35 cellular contexts compared by ENCODE assay signal in the genomic region with DNA sequence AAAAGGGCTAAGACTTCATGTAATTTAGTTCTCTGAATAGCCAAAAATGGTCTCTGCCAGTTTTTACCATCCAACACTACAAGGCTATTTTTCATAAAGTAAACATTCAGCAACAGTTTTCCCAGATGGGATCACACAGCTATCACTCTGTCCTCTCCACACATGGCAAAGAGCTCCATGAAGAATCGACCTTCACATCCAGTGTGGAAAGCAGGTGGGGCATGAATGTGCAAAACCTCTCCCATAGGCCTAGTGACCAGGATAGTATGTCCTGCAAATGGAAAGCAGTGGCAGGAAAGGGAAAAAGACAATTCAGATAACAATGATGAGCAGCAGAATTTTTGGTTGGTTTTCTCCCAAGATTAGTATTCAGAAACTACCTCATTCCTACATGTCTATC.
"Had no signal": no experiment of that assay in that cellular context is flagged by ENCODE, and none has a peak within 500 bp of the region (broad histone marks: within the 10 kb centered on the region; RNA-seq: fewer than 3 reads in every experiment).

No MANE protein-coding gene starts in this region.

- H3K9me3 ChIP-seq: adrenal gland, body of pancreas, breast epithelium had no signal

- H3K4me1 ChIP-seq: adrenal gland, body of pancreas, breast epithelium had no signal

- H3K4me3 ChIP-seq: adrenal gland, body of pancreas, breast epithelium, cardiac muscle cell had no signal

- H3K27ac ChIP-seq: adrenal gland, body of pancreas, brain microvascular endothelial cell, breast epithelium, cardiac muscle cell, VCaP had no signal

- FAIRE-seq: TTC549 had no signal

- DNase-seq: activated B cell treated with CpG ODN at 0.5 μM for 24 hours; activated CD4-positive, alpha-beta memory T cell treated with anti-CD3 and anti-CD28 coated beads for 36 hours; activated CD4-positive, alpha-beta T cell treated with anti-CD3 and anti-CD28 coated beads for 4 hours; activated CD4-positive, alpha-beta T cell treated with anti-CD3 and anti-CD28 coated beads, Interleukin-2, amount 10 ng/mL, durations not matched to agents 24 days and 14 days; activated CD4-positive, alpha-beta T cell treated with anti-CD3 and anti-CD28 coated beads, Interleukin-2, amount 50 U/mL, for 1 hour; activated CD4-positive, alpha-beta T cell treated with anti-CD3 and anti-CD28 coated beads, Interleukin-2, amount 50 U/mL, for 4 hours; activated CD4-positive, CD25-positive, alpha-beta regulatory T cell treated with anti-CD3 and anti-CD28 coated beads, Interleukin-2, amount 50 U/mL, for 72 hours; activated CD8-positive, alpha-beta memory T cell treated with anti-CD3 and anti-CD28 coated beads, Interleukin-2, amount 50 U/mL, for 4 hours; activated CD8-positive, alpha-beta T cell treated with anti-CD3 and anti-CD28 coated beads for 36 hours; activated effector memory CD4-positive, alpha-beta T cell treated with anti-CD3 and anti-CD28 coated beads, Interleukin-2, amount 50 U/mL, for 16 hours; activated gamma-delta T cell treated with Interleukin-2 at 50 U/mL for 16 hours; activated naive CD4-positive, alpha-beta T cell; activated naive CD4-positive, alpha-beta T cell treated with anti-CD3 and anti-CD28 coated beads for 36 hours; activated naive CD4-positive, alpha-beta T cell treated with anti-CD3 and anti-CD28 coated beads, Interleukin-2, amount 50 U/mL, for 16 hours; activated naive CD8-positive, alpha-beta T cell treated with anti-CD3 and anti-CD28 coated beads for 36 hours; activated T-cell treated with anti-CD3 and anti-CD28 coated beads for 4 hours; activated T-cell treated with anti-CD3 and anti-CD28 coated beads, Interleukin-2, amount 50 U/mL, for 1 hour; activated T-cell treated with anti-CD3 and anti-CD28 coated beads, Interleukin-2, amount 50 U/mL, for 4 hours; activated T-cell treated with anti-CD3 and anti-CD28 coated beads, Interleukin-2, amount 50 U/mL, for 72 hours; adrenal gland; amniotic stem cell; aorta; body of pancreas; brain microvascular endothelial cell; caudate nucleus; cerebellar nuclear complex; T-helper 1 cell; T-helper 2 cell; T-helper 9 cell had no signal

- ATAC-seq: activated CD8-positive, alpha-beta T cell treated with anti-CD3 and anti-CD28 coated beads for 36 hours; activated naive CD4-positive, alpha-beta T cell treated with anti-CD3 and anti-CD28 coated beads, Interleukin-2, amount 50 U/mL, for 72 hours; activated T-cell treated with anti-CD3 and anti-CD28 coated beads, Interleukin-2, amount 50 U/mL, for 4 hours; activated T-cell treated with anti-CD3 and anti-CD28 coated beads, Interleukin-2, amount 50 U/mL, for 72 hours; activated T-helper 17 cell treated with anti-CD3 and anti-CD28 coated beads, Interleukin-2, amount 50 U/mL, for 72 hours; body of pancreas had no signal

- H3K27me3 ChIP-seq: adrenal gland, body of pancreas, brain microvascular endothelial cell, breast epithelium, cardiac muscle cell had no signal

- H3K36me3 ChIP-seq: adrenal gland, brain microvascular endothelial cell, breast epithelium, cardiac muscle cell had no signal
